In the genomic region with DNA sequence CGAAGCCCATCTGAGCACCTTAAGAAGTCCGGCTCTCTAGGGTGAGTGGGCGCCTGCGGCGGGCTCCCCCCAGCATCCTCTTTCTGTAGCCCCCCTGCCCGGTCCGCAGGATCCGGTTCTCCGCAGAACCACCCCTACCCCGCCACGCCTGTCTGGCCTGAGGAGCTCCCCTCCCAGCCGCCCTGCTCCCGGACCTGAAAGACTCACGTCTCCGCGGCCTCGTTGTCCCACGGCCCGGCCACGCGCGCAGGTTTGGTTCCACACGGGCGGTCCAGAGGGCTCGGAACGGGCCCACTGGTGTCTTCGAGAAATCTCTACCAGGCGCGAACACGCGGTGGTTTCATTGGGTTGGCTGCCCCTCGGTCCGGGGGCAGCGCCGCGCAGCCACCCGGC, we compare ENCODE assay signal across 8 cellular contexts. TPM values are rescaled to one million over a fixed set of nuclear protein-coding genes. Genes with fewer than 3 reads are reported as not detected.
DNase-seq lines count a peak whose midpoint lies in the region; ATAC-seq lines count a peak whose summit lies in the region.

No MANE protein-coding gene starts in this region.

- H3K4me1 ChIP-seq in iPS-18a (ENCODE audit: control insufficient read depth, low read depth, low read length) = peaks cover 5% of the 10 kb centered on the region
- peaks cover 23% of the 10 kb centered on the region for H3K4me1 ChIP-seq in stomach smooth muscle (ENCODE audit: control insufficient read depth, insufficient read depth, low read length)

- no peak for DNase-seq in activated CD4-positive, alpha-beta memory T cell treated with anti-CD3 and anti-CD28 coated beads for 36 hours
- DNase-seq in HK-2 (ENCODE audit: unreplicated experiment) (no peak), NCI-H526 (lab: John Stamatoyannopoulos, UW) (no peak)

- H3K4me3 Mint-ChIP-seq in activated CD4-positive, alpha-beta memory T cell treated with anti-CD3 and anti-CD28 coated beads for 36 hours = peak overlapping the region; percentile 94

- H3K4me3 ChIP-seq in iPS-18a (ENCODE audit: low read length) (peak overlapping the region; percentile 99), stomach smooth muscle (ENCODE audit: low read length in 2 of 2) (peak overlapping the region; percentile 97 to 100)

- H3K4me1 Mint-ChIP-seq in activated CD4-positive, alpha-beta memory T cell treated with anti-CD3 and anti-CD28 coated beads for 36 hours (ENCODE audit: low read depth) = peaks cover 55% of the 10 kb centered on the region

- H3K27ac Mint-ChIP-seq in activated CD4-positive, alpha-beta memory T cell treated with anti-CD3 and anti-CD28 coated beads for 36 hours = peak overlapping the region; percentile 95

- ATAC-seq in GM18867 (IDR thresholded peaks at IDR 0.05; ENCODE audit: unreplicated experiment) = peak; percentile 22
- ATAC-seq in HG02870 (IDR thresholded peaks at IDR 0.05; ENCODE audit: unreplicated experiment) = peak; percentile 13
- ATAC-seq in GM19035 (IDR thresholded peaks at IDR 0.05; ENCODE audit: unreplicated experiment) = no peak

- no peaks in the 10 kb centered on the region for H3K27me3 Mint-ChIP-seq in activated CD4-positive, alpha-beta memory T cell treated with anti-CD3 and anti-CD28 coated beads for 36 hours

- H3K36me3 ChIP-seq in iPS-18a (ENCODE audit: control insufficient read depth, low read depth, low read length) = peaks cover 23% of the 10 kb centered on the region
- H3K36me3 ChIP-seq in stomach smooth muscle (ENCODE audit: control insufficient read depth in 2 of 2, insufficient read depth in 2 of 2, low read length in 2 of 2) = no peaks in the 10 kb centered on the region

- peak overlapping the region; percentile 93 for H3K9ac ChIP-seq in iPS-18a (ENCODE audit: low read length)
- peak overlapping the region; percentile 62 to 97 for H3K9ac ChIP-seq in stomach smooth muscle (ENCODE audit: low read length in 2 of 2)

- peaks cover 20% of the 10 kb centered on the region for H3K36me3 Mint-ChIP-seq in activated CD4-positive, alpha-beta memory T cell treated with anti-CD3 and anti-CD28 coated beads for 36 hours

- H3K9me3 Mint-ChIP-seq in activated CD4-positive, alpha-beta memory T cell treated with anti-CD3 and anti-CD28 coated beads for 36 hours = no peaks in the 10 kb centered on the region

- H3K9me3 ChIP-seq in iPS-18a (ENCODE audit: control insufficient read depth, low read depth, low read length) = no peaks in the 10 kb centered on the region
- H3K9me3 ChIP-seq in stomach smooth muscle (ENCODE audit: control insufficient read depth in 2 of 2, low read length in 2 of 2) = no peaks in the 10 kb centered on the region

- H3K27ac ChIP-seq in iPS-18a (ENCODE audit: low read length) (no peak overlapping the region), stomach smooth muscle (ENCODE audit: low read length) (peak overlapping the region; percentile 96)

- no peaks in the 10 kb centered on the region for H3K27me3 ChIP-seq in iPS-18a (ENCODE audit: control insufficient read depth, insufficient read depth, low read length)
- H3K27me3 ChIP-seq in stomach smooth muscle (ENCODE audit: control insufficient read depth in 1 of 2, insufficient read depth in 2 of 2, low read length in 2 of 2) = no peaks in the 10 kb centered on the region

- CTCF ChIA-PET in activated CD4-positive, alpha-beta memory T cell treated with anti-CD3 and anti-CD28 coated beads for 36 hours (lab: Charles Lee) = interaction anchor here (0.6 to 3.2 kb wide), 4 partner anchors 17 to 111 kb away, joined by 3 to 12 read pairs (median 4); partner anchors contain the start of gene MOCOS

- POLR2A ChIA-PET in activated CD4-positive, alpha-beta memory T cell treated with anti-CD3 and anti-CD28 coated beads for 36 hours (lab: Charles Lee) = interaction anchor here (0.8 to 2.8 kb wide), 5 partner anchors 14 to 700 kb away, joined by 3 to 8 read pairs (median 3); partner anchors contain the start of genes KIAA1328, RMP24 and TPGS2

- intact Hi-C loops in activated CD4-positive, alpha-beta memory T cell treated with anti-CD3 and anti-CD28 coated beads for 36 hours (cut with micrococcal nuclease) = loop anchor here (1.0 to 2.0 kb wide), 6 partner anchors 13 to 785 kb away; partner anchors contain the start of genes INO80C, RMP24, RPRD1A and ZNF24

RNA-seq across cellular contexts. Expression of gene SLC39A6, which starts 0.2 kb away (rescaled TPM):
- 10 to 100 TPM; 23.7 to 24.3 TPM for total RNA-seq in activated CD4-positive, alpha-beta memory T cell treated with anti-CD3 and anti-CD28 coated beads for 36 hours

RNA-seq across cellular contexts. Expression of gene ELP2, which starts 0.8 kb away (rescaled TPM):
- 10 to 100 TPM; 83.7 to 84.4 TPM for total RNA-seq in activated CD4-positive, alpha-beta memory T cell treated with anti-CD3 and anti-CD28 coated beads for 36 hours

RNA-seq across cellular contexts. Expression of gene MOCOS, which starts 58.4 kb away (rescaled TPM):
- under 1 TPM; 0.17 to 0.36 TPM for total RNA-seq in activated CD4-positive, alpha-beta memory T cell treated with anti-CD3 and anti-CD28 coated beads for 36 hours
